Comparison of ENCODE assay signal across 11 cellular contexts in the genomic region with DNA sequence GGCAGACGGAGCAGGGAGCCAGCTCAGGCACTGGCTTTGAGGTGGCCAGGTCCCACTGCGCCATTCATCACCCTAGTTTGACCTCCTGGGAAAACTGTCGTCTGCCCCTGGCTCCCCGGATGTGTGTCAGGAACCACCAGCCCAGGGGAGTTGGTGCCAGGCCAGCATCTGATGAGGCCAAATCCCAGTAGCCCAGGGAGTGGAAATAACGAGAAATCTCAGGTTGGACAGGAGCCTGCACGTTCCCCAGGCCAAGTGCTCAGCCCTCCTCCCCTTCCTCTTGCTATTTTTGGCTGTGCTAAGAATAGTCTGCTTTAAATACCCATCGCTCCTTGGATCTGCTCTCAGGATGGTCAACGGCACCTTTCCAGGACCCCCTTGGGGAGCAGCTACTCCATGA.
DNase-seq lines count a peak whose midpoint lies in the region; ATAC-seq and TF ChIP-seq lines count a peak whose summit lies in the region.
"Had no signal": no experiment of that assay in that cellular context is flagged by ENCODE, and none has a peak within 500 bp of the region (broad histone marks: within the 10 kb centered on the region; RNA-seq: fewer than 3 reads in every experiment).

No MANE protein-coding gene starts in this region.

- WGBS in right lobe of liver (ENCODE audit: insufficient coverage, low coverage, low lambda C conversion rate, missing lambda C conversion rate), result 29% methylated on average over 5 of the region's 8 CpGs

- H3K27ac ChIP-seq in coronary artery (peak overlapping the region; percentile 90 to 97), right lobe of liver (peak overlapping the region in 1 of 3 donors; percentile 2), thoracic aorta (peak overlapping the region; percentile 83 to 90)

- H3K4me1 ChIP-seq in right lobe of liver (no peaks in the 10 kb centered on the region), thoracic aorta (ENCODE audit: control insufficient read depth in 1 of 2, low read depth in 2 of 2) (peaks cover 45 to 81% of the 10 kb centered on the region in 2 donors)

- peak; percentile 16 for DNase-seq in KBM-7
- peak; percentile 94 for DNase-seq in coronary artery (ENCODE audit: low spot score)
- no peak for DNase-seq in right lobe of liver
- DNase-seq in thoracic aorta (ENCODE audit: low spot score), result peak; percentile 75
- no peak for DNase-seq in stimulated activated CD4-positive, alpha-beta T cell treated with anti-CD3 and anti-CD28 coated beads, Interleukin-4, amount 100 ng/mL, for 24 hours
- no peak for DNase-seq in NCI-H510A (lab: John Stamatoyannopoulos, UW)
- DNase-seq: activated CD4-positive, alpha-beta T cell treated with anti-CD3 and anti-CD28 coated beads for 48 hours; DMS 273 treated with DMSO at 0.1 percent for 48 hours; SHP77 treated with DMSO at 0.1 percent for 48 hours had no signal

- H3K36me3 ChIP-seq in right lobe of liver (peaks cover 0 to 60% (median 12%) of the 10 kb centered on the region in 4 donors), thoracic aorta (peaks cover 25% of the 10 kb centered on the region)

- no peak for TF ChIP-seq POLR2A in right lobe of liver (IDR thresholded peaks at IDR 0.05)

- intact Hi-C loops in right lobe of liver (cut with DNase I), result no loop called here

- ATAC-seq in right lobe of liver (peak in 3 of 4 donors; percentile 24 to 36 (median 29)), thoracic aorta (ENCODE audit: insufficient number of reproducible peaks, low FRiP score, low read depth) (peak; percentile 83), GM18498 (IDR thresholded peaks at IDR 0.05; ENCODE audit: unreplicated experiment) (no peak), GM21381 (IDR thresholded peaks at IDR 0.05; ENCODE audit: unreplicated experiment) (no peak)

- TF ChIP-seq CTCF in coronary artery (IDR thresholded peaks at IDR 0.05), result no peak
- TF ChIP-seq CTCF in right lobe of liver (IDR thresholded peaks at IDR 0.05), result no peak
- TF ChIP-seq CTCF in thoracic aorta (IDR thresholded peaks at IDR 0.05), result no peak

- H3K27me3 ChIP-seq in right lobe of liver, result no peaks in the 10 kb centered on the region
- no peaks in the 10 kb centered on the region for H3K27me3 ChIP-seq in thoracic aorta (replicated peaks; ENCODE audit: insufficient read depth)

- H3K9me3 ChIP-seq in right lobe of liver, result no peaks in the 10 kb centered on the region
- H3K9me3 ChIP-seq in thoracic aorta, result no peaks in the 10 kb centered on the region

- in situ Hi-C loops in KBM-7 (cut with MboI; ENCODE audit: low pct_unique_long_range_greater_than_20kb, low sequenced_read_pairs), result no loop called here

- H3K4me3 ChIP-seq in coronary artery, result peak overlapping the region; percentile 46
- H3K4me3 ChIP-seq in right lobe of liver, result no peak overlapping the region
- H3K4me3 ChIP-seq in thoracic aorta, result peak overlapping the region; percentile 49

Comparison
In these comparisons a context has a peak if more than half of its experiments do, and no peak if none do; other contexts are left out.
1. DNase-seq: peak in KBM-7 (single experiment), coronary artery (single experiment) and thoracic aorta (single experiment); none in right lobe of liver (0 of 3), stimulated activated CD4-positive, alpha-beta T cell treated with anti-CD3 and anti-CD28 coated beads, Interleukin-4, amount 100 ng/mL, for 24 hours (single experiment) and NCI-H510A (single experiment).
2. H3K4me3 ChIP-seq: peak in coronary artery (single experiment) and thoracic aorta (single experiment); none in right lobe of liver (0 of 3).
3. ATAC-seq: peak in right lobe of liver (3 of 4) and thoracic aorta (single experiment); none in GM18498 (single experiment) and GM21381 (single experiment).